Comparison of ENCODE assay signal across 9 cellular contexts in genomic region chr1:230176871-230177411, GRCh38.
DNase-seq lines count a peak whose midpoint lies in the region; ATAC-seq, FAIRE-seq and TF ChIP-seq lines count a peak whose summit lies in the region.
"Had no signal": no experiment of that assay in that cellular context is flagged by ENCODE, and none has a peak within 500 bp of the region (broad histone marks: within the 10 kb centered on the region; RNA-seq: fewer than 3 reads in every experiment).

No MANE protein-coding gene starts in this region.

- H3K4me2 ChIP-seq in OCI-LY7 (ENCODE audit: low read length): no peak overlapping the region

- no peak overlapping the region for H3K9ac ChIP-seq in rectal smooth muscle tissue (ENCODE audit: low read length)

- no peak for TF ChIP-seq POLR2A in GM12892 (IDR thresholded peaks at IDR 0.05; ENCODE audit: low read depth, low read length)

- FAIRE-seq in GM12892 (lab: Jason Lieb, UNC): no peak

- POLR2A ChIA-PET in OCI-LY7 (lab: Charles Lee): interaction anchor here (0.8 to 1.5 kb wide), 2 partner anchors 14 to 25 kb away, joined by 3 to 6 read pairs; no protein-coding TSS in a partner anchor

- ATAC-seq in GM19395 (IDR thresholded peaks at IDR 0.05; ENCODE audit: unreplicated experiment): peak; percentile 57
- no peak for ATAC-seq in HG03342 (IDR thresholded peaks at IDR 0.05; ENCODE audit: unreplicated experiment)

- no peaks in the 10 kb centered on the region for H3K9me2 ChIP-seq in OCI-LY7 (ENCODE audit: insufficient read depth, low read length)

- no peak overlapping the region for H3K27ac ChIP-seq in rectal smooth muscle tissue (ENCODE audit: low read depth, low read length)
- H3K27ac ChIP-seq in OCI-LY7 (ENCODE audit: low read depth, low read length, poor library complexity, severe bottlenecking): no peak overlapping the region

- peak overlapping the region; percentile 35 for H3K4me3 ChIP-seq in rectal smooth muscle tissue (ENCODE audit: low read length)
- no peak overlapping the region for H3K4me3 ChIP-seq in OCI-LY7 (ENCODE audit: low read depth, low read length, poor library complexity, severe bottlenecking)

- H2AFZ ChIP-seq in OCI-LY7 (ENCODE audit: low read length): no peak overlapping the region

- DNase-seq in SK-N-DZ (ENCODE audit: low spot score) (peak; percentile 84), head of caudate nucleus (peak; percentile 58 to 93 (median 80)), T-helper 1 cell (no peak), GM12892 (ENCODE audit: insufficient read length) (no peak), OCI-LY7 (ENCODE audit: low spot score) (no peak)
- DNase-seq: T1000 had no signal

- CTCF ChIA-PET in OCI-LY7 (lab: Charles Lee; ENCODE audit: unreplicated experiment): no interaction called here

- H3K27me3 ChIP-seq in rectal smooth muscle tissue (ENCODE audit: control insufficient read depth, insufficient read depth, low read length): no peaks in the 10 kb centered on the region

- H3K36me3 ChIP-seq in rectal smooth muscle tissue (ENCODE audit: control insufficient read depth, insufficient read depth, low read length) (no peaks in the 10 kb centered on the region), OCI-LY7 (ENCODE audit: insufficient read depth, low read length) (peaks cover 15% of the 10 kb centered on the region; the same call in 1 of the 2 replicates)

- H3K79me2 ChIP-seq in OCI-LY7 (ENCODE audit: insufficient read depth, low read depth, low read length): no peaks in the 10 kb centered on the region

- no peak for TF ChIP-seq CTCF in OCI-LY7 (conservative IDR thresholded peaks at IDR 0.05; ENCODE audit: low read length)

- no TSS peak for BruUV-seq in OCI-LY7 (replicated peaks; lab: Mats Ljungman, UMichigan)

- no peaks in the 10 kb centered on the region for H4K20me1 ChIP-seq in OCI-LY7 (ENCODE audit: insufficient read depth, low read length)

- intact Hi-C loops in head of caudate nucleus (cut with DNase I): no loop called here
- intact Hi-C loops in OCI-LY7 (cut with micrococcal nuclease; ENCODE audit: unreplicated experiment): no loop called here

- no peaks in the 10 kb centered on the region for H3K4me1 ChIP-seq in rectal smooth muscle tissue (ENCODE audit: control insufficient read depth, insufficient read depth, low read length)
- peaks cover 8% of the 10 kb centered on the region for H3K4me1 ChIP-seq in OCI-LY7 (ENCODE audit: insufficient read depth, low read length, poor library complexity, severe bottlenecking)

- no peaks in the 10 kb centered on the region for H3K9me3 ChIP-seq in OCI-LY7 (ENCODE audit: low read length)

Comparison
In these comparisons a context has a peak if more than half of its experiments do, and no peak if none do; other contexts are left out.
1. DNase-seq: peak in SK-N-DZ (single experiment) and head of caudate nucleus (42 of 42); none in T-helper 1 cell (0 of 5), GM12892 (single experiment) and OCI-LY7 (single experiment).